In the genomic region with DNA sequence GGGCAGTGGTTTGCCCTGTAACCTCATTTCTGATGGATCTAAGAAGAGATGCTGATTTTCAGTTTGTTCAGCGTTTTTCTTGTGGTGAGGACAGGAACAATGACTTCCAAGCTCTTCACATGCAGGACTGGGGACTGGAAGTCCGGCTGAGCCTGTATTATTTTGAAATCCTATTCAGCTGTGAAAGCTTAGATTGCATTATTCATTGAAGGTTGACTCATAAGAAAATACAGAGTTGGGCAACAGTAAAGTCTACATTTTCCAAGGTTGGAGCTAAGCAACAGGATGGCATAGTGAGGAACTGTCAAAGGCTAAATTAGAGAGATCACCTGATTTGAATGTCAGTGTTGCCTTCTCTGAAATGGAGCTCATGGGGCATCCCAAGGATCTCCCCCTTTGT, we compare ENCODE assay signal across 1 cellular context.
TF ChIP-seq lines count a peak whose summit lies in the region.

No MANE protein-coding gene starts in this region.

TF ChIP-seq in endothelial cell of umbilical vein, 7 proteins besides CTCF, POLR2A, EP300 and RAD21 (continued from another document):
- peak; percentile 57 for TF ChIP-seq POLR2AphosphoS5 (IDR thresholded peaks at IDR 0.05; ENCODE audit: insufficient read depth, low read depth, low read length)
- TF ChIP-seq EZH2 (IDR thresholded peaks at IDR 0.05; ENCODE audit: borderline replicate concordance, low read depth, low read length, severe bottlenecking): no peak
TF ChIP-seq in endothelial cell of umbilical vein: peak in this region for 2.
